9 cellular contexts compared by ENCODE assay signal in genomic region chr12:12441891-12442461, GRCh38.
DNase-seq lines count a peak whose midpoint lies in the region; ATAC-seq, FAIRE-seq and TF ChIP-seq lines count a peak whose summit lies in the region.
"Had no signal": no experiment of that assay in that cellular context is flagged by ENCODE, and none has a peak within 500 bp of the region (broad histone marks: within the 10 kb centered on the region; RNA-seq: fewer than 3 reads in every experiment).

No MANE protein-coding gene starts in this region.

- BruUV-seq in endothelial cell of umbilical vein (replicated peaks; lab: Mats Ljungman, UMichigan) = no TSS peak

- H3K27ac ChIP-seq in endothelial cell of umbilical vein (ENCODE audit: insufficient read depth, low read depth, low read length) (peak overlapping the region; percentile 83), spleen (peak overlapping the region; percentile 55 to 84 (median 76))

- peaks cover 54% of the 10 kb centered on the region for H3K4me1 ChIP-seq in endothelial cell of umbilical vein (ENCODE audit: control insufficient read depth, extremely low read depth, insufficient read depth, low read length)
- H3K4me1 ChIP-seq in spleen = peaks cover 0 to 69% (median 29%) of the 10 kb centered on the region in 6 donors
- peaks cover 6% of the 10 kb centered on the region; the same call in 1 of the 2 replicates for H3K4me1 ChIP-seq in HAP-1

- H3K79me2 ChIP-seq in endothelial cell of umbilical vein (ENCODE audit: control insufficient read depth, insufficient read depth, low read length) = peaks cover 1% of the 10 kb centered on the region

- DNase-seq in HFFc6 (peak; percentile 35), endothelial cell of umbilical vein (ENCODE audit: low read depth, low spot score) (no peak), spleen (no peak), RPMI8226 (no peak), HAP-1 (ENCODE audit: low spot score in 2 of 2) (no peak)
- peak; percentile 57 for DNase-seq in activated CD4-positive, alpha-beta T cell treated with anti-CD3 and anti-CD28 coated beads for 48 hours

- H3K9me3 Mint-ChIP-seq in HFFc6 = no peaks in the 10 kb centered on the region
- peaks cover 4% of the 10 kb centered on the region for H3K9me3 Mint-ChIP-seq in stimulated activated memory B cell treated with anti-CD40 and anti-IgM and Interleukin-4, amounts not matched to agents 10 μg/mL and 1 μg/mL and 100 μg/mL, for 72 hours

- H3K36me3 Mint-ChIP-seq in HFFc6 (ENCODE audit: low read depth) = peaks cover 22% of the 10 kb centered on the region
- peaks cover 47% of the 10 kb centered on the region for H3K36me3 Mint-ChIP-seq in stimulated activated memory B cell treated with anti-CD40 and anti-IgM and Interleukin-4, amounts not matched to agents 10 μg/mL and 1 μg/mL and 100 μg/mL, for 72 hours

- no peak for TF ChIP-seq CTCF in HFFc6 (IDR thresholded peaks at IDR 0.05)
- no peak for TF ChIP-seq CTCF in endothelial cell of umbilical vein (IDR thresholded peaks at IDR 0.05; ENCODE audit: extremely low read depth in 1 of 2, insufficient read depth in 1 of 2, low read depth in 1 of 2, low read length in 2 of 2)
- no peak for TF ChIP-seq CTCF in spleen (IDR thresholded peaks at IDR 0.05 in 8 of 11, conservative IDR thresholded peaks at IDR 0.05 in 3 of 11)

- H3K4me1 Mint-ChIP-seq in HFFc6 (ENCODE audit: low read depth) = peaks cover 48% of the 10 kb centered on the region
- H3K4me1 Mint-ChIP-seq in stimulated activated memory B cell treated with anti-CD40 and anti-IgM and Interleukin-4, amounts not matched to agents 10 μg/mL and 1 μg/mL and 100 μg/mL, for 72 hours = peaks cover 26% of the 10 kb centered on the region

- in situ Hi-C loops in HAP-1 (cut with MboI; ENCODE audit: low sequenced_read_pairs) = no loop called here

- H3K9me1 ChIP-seq in endothelial cell of umbilical vein (replicated peaks; ENCODE audit: control insufficient read depth, extremely low read depth, insufficient read depth, low read length) = no peaks in the 10 kb centered on the region

- 29 to 44% (median 32%) methylated on average over 3 of the region's 3 CpGs for WGBS in spleen, 5 donors

- H3K4me3 ChIP-seq in endothelial cell of umbilical vein (replicated peaks in 1 of 3; ENCODE audit: insufficient read depth in 1 of 3, low read depth in 1 of 3, low read length in 3 of 3) (no peak overlapping the region), spleen (no peak overlapping the region), HAP-1 (no peak overlapping the region)

- peak overlapping the region; percentile 52 for H3K4me3 Mint-ChIP-seq in HFFc6
- H3K4me3 Mint-ChIP-seq in stimulated activated memory B cell treated with anti-CD40 and anti-IgM and Interleukin-4, amounts not matched to agents 10 μg/mL and 1 μg/mL and 100 μg/mL, for 72 hours = no peak overlapping the region
- H3K4me3 Mint-ChIP-seq: brain had no signal

- H3K36me3 ChIP-seq in endothelial cell of umbilical vein (ENCODE audit: control insufficient read depth in 2 of 2, extremely low read depth in 1 of 2, insufficient read depth in 2 of 2, low read length in 2 of 2) = no peaks in the 10 kb centered on the region
- H3K36me3 ChIP-seq in spleen = peaks cover 0 to 8% (median 2%) of the 10 kb centered on the region in 6 donors
- H3K36me3 ChIP-seq in HAP-1 (replicated peaks) = no peaks in the 10 kb centered on the region

- ATAC-seq in stimulated activated memory B cell treated with anti-CD40 and anti-IgM and Interleukin-4, amounts not matched to agents 10 μg/mL and 1 μg/mL and 100 μg/mL, for 72 hours = no peak
- ATAC-seq in GM19023 (IDR thresholded peaks at IDR 0.05; ENCODE audit: unreplicated experiment) = no peak

- CTCF ChIA-PET in endothelial cell of umbilical vein (lab: Charles Lee) = interaction anchor here (1.1 kb wide), 1 partner anchor 65 kb away, joined by 6 read pairs; no protein-coding TSS in a partner anchor

- peak overlapping the region; percentile 35 for H3K4me2 ChIP-seq in endothelial cell of umbilical vein (ENCODE audit: insufficient read depth, low read length)

- no peaks in the 10 kb centered on the region for H3K27me3 Mint-ChIP-seq in HFFc6 (ENCODE audit: insufficient read depth)
- H3K27me3 Mint-ChIP-seq in stimulated activated memory B cell treated with anti-CD40 and anti-IgM and Interleukin-4, amounts not matched to agents 10 μg/mL and 1 μg/mL and 100 μg/mL, for 72 hours = no peaks in the 10 kb centered on the region
- H3K27me3 Mint-ChIP-seq: brain had no signal

- no peak overlapping the region for H2AFZ ChIP-seq in endothelial cell of umbilical vein (ENCODE audit: low read depth, low read length)

- H3K27me3 ChIP-seq in endothelial cell of umbilical vein (ENCODE audit: control insufficient read depth in 2 of 2, insufficient read depth in 2 of 2, low read length in 2 of 2) = no peaks in the 10 kb centered on the region
- H3K27me3 ChIP-seq in spleen (replicated peaks in 1 of 7) = no peaks in the 10 kb centered on the region
- no peaks in the 10 kb centered on the region for H3K27me3 ChIP-seq in HAP-1 (ENCODE audit: low read depth)

- dilution Hi-C loops in endothelial cell of umbilical vein (cut with MboI; ENCODE audit: extremely low pct_ligation_motif_present, low sequenced_read_pairs) = no loop called here

- peak; percentile 8 for FAIRE-seq in endothelial cell of umbilical vein (lab: Jason Lieb, UNC)

- H4K20me1 ChIP-seq in endothelial cell of umbilical vein (replicated peaks; ENCODE audit: control insufficient read depth, extremely low read depth, insufficient read depth, low read length) = no peaks in the 10 kb centered on the region

- no peak for TF ChIP-seq POLR2A in endothelial cell of umbilical vein (IDR thresholded peaks at IDR 0.05; ENCODE audit: low read depth, low read length)
- TF ChIP-seq POLR2A in spleen (IDR thresholded peaks at IDR 0.05) = no peak

- intact Hi-C loops in endothelial cell of umbilical vein (cut with micrococcal nuclease) (loop anchor here (2.0 kb wide), 1 partner anchor 39 kb away; no protein-coding TSS in a partner anchor), spleen (cut with DNase I; ENCODE audit: low total_unique reads) (no loop called here)

- no peak overlapping the region for H3K9ac ChIP-seq in endothelial cell of umbilical vein (replicated peaks; ENCODE audit: extremely low read depth, insufficient read depth, low read length)

- POLR2A ChIA-PET in endothelial cell of umbilical vein (lab: Charles Lee) = no interaction called here

- H3K27ac Mint-ChIP-seq in HFFc6 = peak overlapping the region; percentile 88
- H3K27ac Mint-ChIP-seq in stimulated activated memory B cell treated with anti-CD40 and anti-IgM and Interleukin-4, amounts not matched to agents 10 μg/mL and 1 μg/mL and 100 μg/mL, for 72 hours = no peak overlapping the region

- H3K9me3 ChIP-seq in endothelial cell of umbilical vein (replicated peaks; ENCODE audit: control insufficient read depth, insufficient read depth, low read length) (no peaks in the 10 kb centered on the region), spleen (no peaks in the 10 kb centered on the region), HAP-1 (no peaks in the 10 kb centered on the region)

TF ChIP-seq in endothelial cell of umbilical vein, 7 proteins besides CTCF, POLR2A, EP300 and RAD21:
- TF ChIP-seq GATA2 (IDR thresholded peaks at IDR 0.05; ENCODE audit: insufficient read depth, insufficient read length, low read depth, low read length) (peak; percentile 36), MAX (IDR thresholded peaks at IDR 0.05; ENCODE audit: insufficient read depth, insufficient read length) (no peak)

Comparison
In these comparisons a context has a peak if more than half of its experiments do, and no peak if none do; other contexts are left out.
1. DNase-seq: peak in HFFc6 (single experiment) and activated CD4-positive, alpha-beta T cell treated with anti-CD3 and anti-CD28 coated beads for 48 hours (single experiment); none in endothelial cell of umbilical vein (single experiment), spleen (single experiment), RPMI8226 (single experiment) and HAP-1 (0 of 2).